8 cellular contexts compared by ENCODE assay signal in the genomic region with DNA sequence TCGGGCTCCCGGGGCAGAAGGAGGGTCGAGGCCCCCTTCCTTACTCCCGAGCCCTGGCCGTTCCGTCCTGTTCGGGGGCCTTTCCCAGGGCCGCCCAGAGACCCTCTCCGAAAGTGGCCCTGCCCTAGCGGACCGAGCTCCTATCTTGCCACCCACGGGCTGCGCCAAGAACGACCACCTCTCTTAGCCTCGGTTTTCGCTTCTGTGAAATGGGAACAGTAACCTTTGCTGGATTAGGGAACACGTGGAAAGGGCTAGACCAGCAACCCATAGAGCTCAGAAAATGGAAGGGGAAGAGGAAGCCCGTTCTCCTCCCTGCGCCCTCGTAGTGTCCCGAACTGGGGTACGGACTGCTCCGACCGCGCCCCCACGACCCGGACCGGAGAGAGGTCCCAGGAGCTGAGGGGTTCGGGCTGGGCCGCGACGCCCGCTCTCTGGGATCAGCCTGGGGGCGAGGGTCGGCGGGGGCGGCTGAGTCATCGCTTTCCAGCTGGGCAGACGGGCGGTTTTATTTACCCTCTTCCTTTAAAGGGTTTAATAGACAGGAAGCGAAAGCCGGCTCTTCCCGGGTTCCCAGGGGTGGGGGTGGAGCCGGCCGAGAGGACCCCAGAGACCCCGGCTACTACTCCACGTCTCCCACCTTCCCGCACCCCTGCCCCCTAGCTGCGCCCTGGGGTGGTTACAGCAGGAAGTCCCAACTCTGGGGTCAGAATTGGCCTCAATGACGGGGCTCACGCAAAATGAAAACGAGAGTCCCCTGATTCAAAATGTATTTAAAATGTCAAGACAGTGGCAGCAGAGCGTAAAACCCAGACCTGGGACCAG. TPM values are rescaled to one million over a fixed set of nuclear protein-coding genes. Genes with fewer than 3 reads are reported as not detected.
DNase-seq lines count a peak whose midpoint lies in the region; ATAC-seq and TF ChIP-seq lines count a peak whose summit lies in the region.

No MANE protein-coding gene starts in this region.

- peak overlapping the region; percentile 64 for H4K12ac ChIP-seq in trophoblast cell (ENCODE audit: low read depth, low read length)

- H3K23ac ChIP-seq in trophoblast cell (ENCODE audit: low read length) = no peak overlapping the region

- H4K20me1 ChIP-seq in MM.1S (ENCODE audit: insufficient read depth, low read length) = no peaks in the 10 kb centered on the region

- no peaks in the 10 kb centered on the region for H3K36me3 ChIP-seq in BJ (ENCODE audit: control insufficient read depth, insufficient read depth, low read length)
- H3K36me3 ChIP-seq in MM.1S (replicated peaks; ENCODE audit: insufficient read depth, low read length) = no peaks in the 10 kb centered on the region
- no peaks in the 10 kb centered on the region for H3K36me3 ChIP-seq in trophoblast cell (ENCODE audit: control insufficient read depth in 1 of 2, insufficient read depth in 2 of 2, low read length in 2 of 2)

- peak overlapping the region; percentile 27 for H2AK5ac ChIP-seq in trophoblast cell (ENCODE audit: low read length)

- H3K14ac ChIP-seq in trophoblast cell (ENCODE audit: low read length) = peak overlapping the region; percentile 24

- peaks cover 5% of the 10 kb centered on the region for H3K79me1 ChIP-seq in trophoblast cell (ENCODE audit: low read length)

- no peak for DNase-seq in BJ (ENCODE audit: low read depth)
- peak; percentile 23 for DNase-seq in MM.1S
- peak; percentile 73 for DNase-seq in activated CD8-positive, alpha-beta memory T cell treated with anti-CD3 and anti-CD28 coated beads, Interleukin-2, amount 10 ng/mL, durations not matched to agents 7 days and 5 days
- peak; percentile 44 for DNase-seq in germinal center (ENCODE audit: low spot score)
- DNase-seq in trophoblast cell = peak; percentile 22 to 53
- no peak for DNase-seq in NCI-H1436 treated with DMSO at 0.1 percent for 48 hours (lab: John Stamatoyannopoulos, UW)

- H3K4me3 ChIP-seq in BJ (ENCODE audit: low read depth, low read length) (peak overlapping the region; percentile 90), MM.1S (ENCODE audit: low read length) (peak overlapping the region; percentile 60), trophoblast cell (ENCODE audit: low read depth, low read length) (no peak overlapping the region)

- no CpG with 5 or more reads among the region's 53 CpGs for WGBS in trophoblast cell (ENCODE audit: extremely low coverage, insufficient coverage, insufficient read length)

- ATAC-seq in GM19035 (IDR thresholded peaks at IDR 0.05; ENCODE audit: unreplicated experiment) (peak; percentile 56), HG03565 (IDR thresholded peaks at IDR 0.05; ENCODE audit: unreplicated experiment) (no peak)
- ATAC-seq in activated CD8-positive, alpha-beta memory T cell treated with anti-CD3 and anti-CD28 coated beads, Interleukin-2, amount 10 ng/mL, durations not matched to agents 7 days and 5 days = peak; percentile 24

- H3K4me1 ChIP-seq in MM.1S (ENCODE audit: low read length) = peaks cover 19% of the 10 kb centered on the region
- peaks cover 15 to 29% of the 10 kb centered on the region in 2 experiments for H3K4me1 ChIP-seq in trophoblast cell (ENCODE audit: control insufficient read depth in 1 of 2, insufficient read depth in 2 of 2, low read length in 2 of 2)

- H3K27ac ChIP-seq in MM.1S (ENCODE audit: low read length) (no peak overlapping the region), trophoblast cell (ENCODE audit: low read depth, low read length) (peak overlapping the region; percentile 12)

- peaks cover 22% of the 10 kb centered on the region for H3K27me3 Mint-ChIP-seq in activated CD8-positive, alpha-beta memory T cell treated with anti-CD3 and anti-CD28 coated beads, Interleukin-2, amount 10 ng/mL, durations not matched to agents 7 days and 5 days

- no peaks in the 10 kb centered on the region for H3K36me3 Mint-ChIP-seq in activated CD8-positive, alpha-beta memory T cell treated with anti-CD3 and anti-CD28 coated beads, Interleukin-2, amount 10 ng/mL, durations not matched to agents 7 days and 5 days

- H3K4me2 ChIP-seq in MM.1S (ENCODE audit: low read depth, low read length) (peak overlapping the region; percentile 99), trophoblast cell (ENCODE audit: low read length) (peak overlapping the region; percentile 60)

- H2BK12ac ChIP-seq in trophoblast cell (ENCODE audit: low read length) = peak overlapping the region; percentile 84

- TF ChIP-seq CTCF in BJ (IDR thresholded peaks at IDR 0.05; ENCODE audit: insufficient read depth, low read depth, low read length) (peak; percentile 66), MM.1S (IDR thresholded peaks at IDR 0.05; ENCODE audit: low read length) (no peak)

- peak overlapping the region; percentile 48 for H3K18ac ChIP-seq in trophoblast cell (ENCODE audit: low read length)

- CTCF ChIA-PET in BJ (lab: Yijun Ruan, JAX) = interaction anchor here (0.7 to 3.2 kb wide), 12 partner anchors 12 to 398 kb away, joined by 3 to 22 read pairs (median 6); no protein-coding TSS in a partner anchor
- CTCF ChIA-PET in activated CD8-positive, alpha-beta memory T cell treated with anti-CD3 and anti-CD28 coated beads, Interleukin-2, amount 10 ng/mL, durations not matched to agents 7 days and 5 days (lab: Charles Lee) = interaction anchor here (0.7 to 5.1 kb wide), 35 partner anchors 9 to 1113 kb away, joined by 3 to 51 read pairs (median 4); a partner anchor contains a TSS

- peak overlapping the region; percentile 31 for H4K91ac ChIP-seq in trophoblast cell (ENCODE audit: low read depth, low read length)

- peaks cover 38% of the 10 kb centered on the region for H3K4me1 Mint-ChIP-seq in activated CD8-positive, alpha-beta memory T cell treated with anti-CD3 and anti-CD28 coated beads, Interleukin-2, amount 10 ng/mL, durations not matched to agents 7 days and 5 days

- H3K9me3 ChIP-seq in MM.1S (replicated peaks; ENCODE audit: insufficient read depth, low read length) (no peaks in the 10 kb centered on the region), trophoblast cell (ENCODE audit: insufficient read depth, low read depth, low read length) (peaks cover 14% of the 10 kb centered on the region)

- H2AFZ ChIP-seq in MM.1S (ENCODE audit: low read length) = peak overlapping the region; percentile 80
- H2AFZ ChIP-seq in trophoblast cell (ENCODE audit: insufficient read depth, low read length, poor library complexity) = peak overlapping the region; percentile 8

- no peaks in the 10 kb centered on the region for H3K27me3 ChIP-seq in BJ (ENCODE audit: control insufficient read depth, insufficient read depth, low read length)
- peaks cover 47% of the 10 kb centered on the region for H3K27me3 ChIP-seq in MM.1S (replicated peaks; ENCODE audit: insufficient read depth, low read length)
- peaks cover 36% of the 10 kb centered on the region for H3K27me3 ChIP-seq in trophoblast cell (ENCODE audit: insufficient read depth, low read length)

- H2BK120ac ChIP-seq in trophoblast cell (ENCODE audit: insufficient read depth, low read length, poor library complexity) = peak overlapping the region; percentile 23

- H3K4ac ChIP-seq in trophoblast cell (ENCODE audit: low read depth, low read length) = no peak overlapping the region

- H3K9ac ChIP-seq in MM.1S (ENCODE audit: low read length) = peak overlapping the region; percentile 57; the same call in 1 of the 2 replicates
- no peak overlapping the region for H3K9ac ChIP-seq in trophoblast cell (ENCODE audit: low read length)

- no peaks in the 10 kb centered on the region for H3K79me2 ChIP-seq in MM.1S (ENCODE audit: low read length)
- H3K79me2 ChIP-seq in trophoblast cell (ENCODE audit: control insufficient read depth, insufficient read depth, low read length, poor library complexity) = no peaks in the 10 kb centered on the region

- H3K9me3 Mint-ChIP-seq in activated CD8-positive, alpha-beta memory T cell treated with anti-CD3 and anti-CD28 coated beads, Interleukin-2, amount 10 ng/mL, durations not matched to agents 7 days and 5 days (ENCODE audit: low read depth) = no peaks in the 10 kb centered on the region

- H3F3A ChIP-seq in MM.1S (ENCODE audit: insufficient read depth, low read length) = peaks cover 21% of the 10 kb centered on the region

- H2BK5ac ChIP-seq in trophoblast cell (ENCODE audit: low read depth, low read length, poor library complexity) = no peak overlapping the region

- POLR2A ChIA-PET in BJ (lab: Charles Lee) = interaction anchor here (0.6 to 0.9 kb wide), 2 partner anchors 119 to 230 kb away, joined by 3 read pairs; a partner anchor contains a TSS

- H4K8ac ChIP-seq in trophoblast cell (ENCODE audit: low read depth, low read length) = peak overlapping the region; percentile 74

- peak overlapping the region; percentile 63 for H3K4me3 Mint-ChIP-seq in activated CD8-positive, alpha-beta memory T cell treated with anti-CD3 and anti-CD28 coated beads, Interleukin-2, amount 10 ng/mL, durations not matched to agents 7 days and 5 days

- peak overlapping the region; percentile 63 for H3K27ac Mint-ChIP-seq in activated CD8-positive, alpha-beta memory T cell treated with anti-CD3 and anti-CD28 coated beads, Interleukin-2, amount 10 ng/mL, durations not matched to agents 7 days and 5 days

- no peaks in the 10 kb centered on the region for H3K9me2 ChIP-seq in MM.1S (replicated peaks; ENCODE audit: insufficient read depth, low read length)

RNA-seq across cellular contexts. Expression of a gene that starts 0.9 kb away (rescaled TPM):
- 12.8 and 13.7 TPM in 2 replicates for polyA plus RNA-seq in BJ (2011; rRNA removed)
- polyA minus RNA-seq in BJ (2011; rRNA and poly(A)+ RNA removed) = 3.3 and 5.3 TPM in 2 replicates
- total RNA-seq in activated CD8-positive, alpha-beta memory T cell treated with anti-CD3 and anti-CD28 coated beads, Interleukin-2, amount 10 ng/mL, durations not matched to agents 7 days and 5 days = 1 to 10 TPM; 1.1 to 3.6 TPM
- polyA plus RNA-seq in trophoblast cell (2013) = 252 and 269 TPM in 2 replicates

RNA-seq across cellular contexts. Expression of a gene that starts 44.5 kb away (rescaled TPM):
- polyA plus RNA-seq in BJ (2011; rRNA removed) = 2.1 and 2.5 TPM in 2 replicates
- polyA minus RNA-seq in BJ (2011; rRNA and poly(A)+ RNA removed) = 0.33 and 0.41 TPM in 2 replicates
- total RNA-seq in activated CD8-positive, alpha-beta memory T cell treated with anti-CD3 and anti-CD28 coated beads, Interleukin-2, amount 10 ng/mL, durations not matched to agents 7 days and 5 days = under 1 TPM; 0.44 to 0.87 TPM
- polyA plus RNA-seq in trophoblast cell (2013) = 604 and 638 TPM in 2 replicates

Comparison
In these comparisons a context has a peak if more than half of its experiments do, and no peak if none do; other contexts are left out.
1. DNase-seq: peak in MM.1S (single experiment), activated CD8-positive, alpha-beta memory T cell treated with anti-CD3 and anti-CD28 coated beads, Interleukin-2, amount 10 ng/mL, durations not matched to agents 7 days and 5 days (single experiment), germinal center (single experiment) and trophoblast cell (2 of 2); none in BJ (single experiment) and NCI-H1436 treated with DMSO at 0.1 percent for 48 hours (single experiment).